ENCODE assay signal across 17 cellular contexts in the genomic region with DNA sequence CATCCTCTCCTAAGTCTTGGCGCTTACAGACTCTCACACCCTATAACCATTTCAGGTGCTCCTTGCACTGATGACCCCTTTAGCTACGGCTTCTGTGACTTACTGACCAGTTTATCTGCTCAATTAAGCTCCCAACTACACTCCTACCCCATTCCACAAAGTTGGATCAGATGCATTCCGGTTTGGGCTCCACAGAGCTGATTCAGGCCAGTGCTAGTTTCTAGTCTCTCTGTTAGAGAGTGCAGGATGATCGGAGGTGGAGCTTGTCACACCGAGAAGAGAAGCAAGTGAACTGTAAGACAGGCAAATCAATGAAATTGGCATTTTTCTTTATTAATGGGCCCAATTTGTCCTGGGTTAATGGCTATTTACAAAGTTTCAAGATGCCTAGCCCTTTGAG.
"Had no signal": no experiment of that assay in that cellular context is flagged by ENCODE, and none has a peak within 500 bp of the region (broad histone marks: within the 10 kb centered on the region; RNA-seq: fewer than 3 reads in every experiment).

No MANE protein-coding gene starts in this region.

- H3K27ac Mint-ChIP-seq: activated CD8-positive, alpha-beta T cell treated with anti-CD3 and anti-CD28 coated beads for 36 hours; activated naive CD4-positive, alpha-beta T cell treated with anti-CD3 and anti-CD28 coated beads, Interleukin-2, amount 50 U/mL, for 24 hours; immature natural killer cell; memory B cell; stimulated activated naive B cell treated with anti-CD40 and anti-IgM and Interleukin-4, amounts not matched to agents 10 μg/mL and 1 μg/mL and 100 μg/mL, for 72 hours had no signal

- H3K9me3 Mint-ChIP-seq: activated CD8-positive, alpha-beta T cell treated with anti-CD3 and anti-CD28 coated beads for 36 hours; nephron had no signal

- H3K27me3 ChIP-seq: adrenal gland, thyroid gland, uterus had no signal

- ATAC-seq: activated CD8-positive, alpha-beta T cell treated with anti-CD3 and anti-CD28 coated beads for 36 hours; left colon; stimulated activated naive B cell treated with anti-CD40 and anti-IgM and Interleukin-4, amounts not matched to agents 10 μg/mL and 1 μg/mL and 100 μg/mL, for 72 hours had no signal

- H3K36me3 ChIP-seq: adrenal gland, esophagus squamous epithelium, thyroid gland, uterus had no signal

- H3K4me1 Mint-ChIP-seq: activated naive CD4-positive, alpha-beta T cell treated with anti-CD3 and anti-CD28 coated beads, Interleukin-2, amount 50 U/mL, for 24 hours; stimulated activated naive B cell treated with anti-CD40 and anti-IgM and Interleukin-4, amounts not matched to agents 10 μg/mL and 1 μg/mL and 100 μg/mL, for 72 hours had no signal

- H3K4me3 ChIP-seq: adrenal gland, coronary artery, esophagus squamous epithelium, thyroid gland, uterus had no signal

- H3K4me1 ChIP-seq: adrenal gland, uterus had no signal

- H3K4me3 Mint-ChIP-seq: activated CD8-positive, alpha-beta T cell treated with anti-CD3 and anti-CD28 coated beads for 36 hours; activated naive CD4-positive, alpha-beta T cell treated with anti-CD3 and anti-CD28 coated beads, Interleukin-2, amount 50 U/mL, for 24 hours; immature natural killer cell; memory B cell; nephron; stimulated activated naive B cell treated with anti-CD40 and anti-IgM and Interleukin-4, amounts not matched to agents 10 μg/mL and 1 μg/mL and 100 μg/mL, for 72 hours had no signal

- H3K36me3 Mint-ChIP-seq: activated naive CD4-positive, alpha-beta T cell treated with anti-CD3 and anti-CD28 coated beads, Interleukin-2, amount 50 U/mL, for 24 hours; immature natural killer cell; memory B cell; stimulated activated naive B cell treated with anti-CD40 and anti-IgM and Interleukin-4, amounts not matched to agents 10 μg/mL and 1 μg/mL and 100 μg/mL, for 72 hours had no signal

- DNase-seq: activated CD4-positive, alpha-beta T cell treated with anti-CD3 and anti-CD28 coated beads for 4 hours; activated CD8-positive, alpha-beta memory T cell treated with anti-CD3 and anti-CD28 coated beads, Interleukin-2, amount 50 U/mL, for 4 hours; activated effector memory CD4-positive, alpha-beta T cell treated with anti-CD3 and anti-CD28 coated beads, Interleukin-2, amount 50 U/mL, for 16 hours; activated T-cell treated with anti-CD3 and anti-CD28 coated beads, Interleukin-2, amount 50 U/mL, for 48 hours; central memory CD4-positive, alpha-beta T cell; esophagus squamous epithelium; immature natural killer cell; left colon; stimulated activated naive B cell treated with anti-CD40 and anti-IgM and Interleukin-4, amounts not matched to agents 10 μg/mL and 1 μg/mL and 100 μg/mL, for 72 hours; thyroid gland had no signal

- H3K27ac ChIP-seq: esophagus squamous epithelium, thyroid gland, uterus had no signal

- H3K27me3 Mint-ChIP-seq: activated CD8-positive, alpha-beta T cell treated with anti-CD3 and anti-CD28 coated beads for 36 hours; activated naive CD4-positive, alpha-beta T cell treated with anti-CD3 and anti-CD28 coated beads, Interleukin-2, amount 50 U/mL, for 24 hours had no signal

- H3K9me3 ChIP-seq: adrenal gland, esophagus squamous epithelium, thyroid gland, uterus had no signal
